In genomic region chr1:152654110-152654509, GRCh38 we compare ENCODE assay signal across 7 cellular contexts. TPM values are rescaled to one million over a fixed set of nuclear protein-coding genes. Genes with fewer than 3 reads are reported as not detected.
DNase-seq lines count a peak whose midpoint lies in the region; ATAC-seq and TF ChIP-seq lines count a peak whose summit lies in the region.
"Had no signal": no experiment of that assay in that cellular context is flagged by ENCODE, and none has a peak within 500 bp of the region (broad histone marks: within the 10 kb centered on the region; RNA-seq: fewer than 3 reads in every experiment).

No MANE protein-coding gene starts in this region.

- no peaks in the 10 kb centered on the region for H3K9me3 Mint-ChIP-seq in natural killer cell
- H3K9me3 Mint-ChIP-seq: naive B cell had no signal

- H3K4me3 ChIP-seq in ascending aorta: no peak overlapping the region

- no peaks in the 10 kb centered on the region for H3K36me3 Mint-ChIP-seq in natural killer cell
- H3K36me3 Mint-ChIP-seq: naive B cell had no signal

- H3K27ac Mint-ChIP-seq in natural killer cell: no peak overlapping the region
- H3K27ac Mint-ChIP-seq: naive B cell had no signal

- no peaks in the 10 kb centered on the region for H3K4me1 ChIP-seq in ascending aorta

- intact Hi-C loops in ascending aorta (cut with DNase I): no loop called here
- intact Hi-C loops in natural killer cell (cut with micrococcal nuclease): no loop called here

- H3K36me3 ChIP-seq in ascending aorta: no peaks in the 10 kb centered on the region

- DNase-seq in NCI-H2081 (lab: John Stamatoyannopoulos, UW) (peak; percentile 58 to 74), NCI-H2081 treated with DMSO at 0.1 percent for 48 hours (lab: John Stamatoyannopoulos, UW) (no peak), NCI-H82 (lab: John Stamatoyannopoulos, UW) (peak; percentile 81), ascending aorta (ENCODE audit: low spot score in 2 of 2) (no peak), natural killer cell (no peak)
- DNase-seq: naive B cell had no signal

- TF ChIP-seq CTCF in ascending aorta (IDR thresholded peaks at IDR 0.05) (peak in 2 of 3 experiments; percentile 17 to 44), natural killer cell (IDR thresholded peaks at IDR 0.05) (peak; percentile 63)

- peaks cover 5 to 43% of the 10 kb centered on the region in 2 donors for H3K27me3 Mint-ChIP-seq in natural killer cell (ENCODE audit: low read depth in 2 of 2)

- H3K27ac ChIP-seq in ascending aorta: no peak overlapping the region

- H3K9me3 ChIP-seq in ascending aorta: no peaks in the 10 kb centered on the region

- no peak overlapping the region for H3K4me3 Mint-ChIP-seq in natural killer cell

- peaks cover 4 to 5% of the 10 kb centered on the region in 2 donors for H3K4me1 Mint-ChIP-seq in natural killer cell

- peak in 1 of 3 donors; percentile 55 for ATAC-seq in natural killer cell
- no peak for ATAC-seq in GM21367 (IDR thresholded peaks at IDR 0.05; ENCODE audit: unreplicated experiment)

- no peaks in the 10 kb centered on the region for H3K27me3 ChIP-seq in ascending aorta

RNA-seq across cellular contexts. Expression of gene LCE2D, which starts 9.1 kb away (rescaled TPM):
- total RNA-seq in ascending aorta (not detected), natural killer cell (not detected)

RNA-seq across cellular contexts. Expression of gene LCE2C, which starts 21.0 kb away (rescaled TPM):
- not detected for total RNA-seq in ascending aorta
- total RNA-seq in natural killer cell: not detected

RNA-seq across cellular contexts. Expression of gene LCE3A, which starts 31.2 kb away (rescaled TPM):
- total RNA-seq in ascending aorta: not detected
- total RNA-seq in natural killer cell: not detected

RNA-seq across cellular contexts. Expression of gene LCE2B, which starts 31.8 kb away (rescaled TPM):
- not detected for total RNA-seq in ascending aorta
- not detected for total RNA-seq in natural killer cell

RNA-seq across cellular contexts. Expression of gene LCE3B, which starts 40.5 kb away (rescaled TPM):
- total RNA-seq in ascending aorta (not detected), natural killer cell (not detected)

Comparison
In these comparisons a context has a peak if more than half of its experiments do, and no peak if none do; other contexts are left out.
1. DNase-seq: peak in NCI-H2081 (2 of 2) and NCI-H82 (single experiment); none in NCI-H2081 treated with DMSO at 0.1 percent for 48 hours (single experiment), ascending aorta (0 of 2) and natural killer cell (single experiment).